Comparison of ENCODE assay signal across 9 cellular contexts in genomic region chr3:71131893-71132314, GRCh38.
DNase-seq lines count a peak whose midpoint lies in the region; ATAC-seq and TF ChIP-seq lines count a peak whose summit lies in the region.
"Had no signal": no experiment of that assay in that cellular context is flagged by ENCODE, and none has a peak within 500 bp of the region (broad histone marks: within the 10 kb centered on the region; RNA-seq: fewer than 3 reads in every experiment).

No MANE protein-coding gene starts in this region.

- no peak overlapping the region for H3K9ac ChIP-seq in endodermal cell (ENCODE audit: extremely low read depth, low read length, poor library complexity, severe bottlenecking)

- POLR2A ChIA-PET in CD4-positive, alpha-beta memory T cell (lab: Charles Lee; ENCODE audit: partially characterized antibody) = interaction anchor here (0.9 to 5.2 kb wide), 13 partner anchors 9 to 360 kb away, joined by 3 to 75 read pairs (median 6); no protein-coding TSS in a partner anchor
- POLR2A ChIA-PET in MCF 10A (lab: Yijun Ruan, JAX) = interaction anchor here (1.1 to 2.8 kb wide), 2 partner anchors 10 to 30 kb away, joined by 4 to 8 read pairs; no protein-coding TSS in a partner anchor

- no peak overlapping the region for H3K4me3 ChIP-seq in CD4-positive, alpha-beta memory T cell (ENCODE audit: low read length in 2 of 2)
- no peak overlapping the region for H3K4me3 ChIP-seq in endodermal cell (ENCODE audit: low read length)
- H3K4me3 ChIP-seq: SK-N-MC had no signal

- H3K27ac Mint-ChIP-seq in CD4-positive, alpha-beta memory T cell = peak overlapping the region; percentile 86 to 98 (median 96)
- H3K27ac Mint-ChIP-seq in endodermal cell (no peak overlapping the region), MCF 10A (ENCODE audit: low read depth, unreplicated experiment) (no peak overlapping the region)

- intact Hi-C loops in CD4-positive, alpha-beta memory T cell (cut with micrococcal nuclease) = loop anchor here (2.0 to 10.0 kb wide), 7 partner anchors 55 to 453 kb away; partner anchors contain the start of gene FOXP1
- intact Hi-C loops in MCF 10A (cut with micrococcal nuclease) = no loop called here

- no peaks in the 10 kb centered on the region for H3K27me3 ChIP-seq in CD4-positive, alpha-beta memory T cell (ENCODE audit: insufficient read depth, low read length)
- no peaks in the 10 kb centered on the region for H3K27me3 ChIP-seq in endodermal cell (ENCODE audit: control insufficient read depth, insufficient read depth, low read length, poor library complexity, severe bottlenecking)

- TF ChIP-seq CTCF in endodermal cell (conservative IDR thresholded peaks at IDR 0.05) = no peak
- no peak for TF ChIP-seq CTCF in MCF 10A (IDR thresholded peaks at IDR 0.05; ENCODE audit: unreplicated experiment)

- H3K27ac ChIP-seq in CD4-positive, alpha-beta memory T cell (ENCODE audit: low read depth, low read length) = peak overlapping the region; percentile 87
- peak overlapping the region; percentile 52 for H3K27ac ChIP-seq in endodermal cell (ENCODE audit: low read depth, low read length)

- WGBS in endodermal cell (ENCODE audit: insufficient coverage in 1 of 2, insufficient read length in 1 of 2), 2 experiments = 94% methylated on average over 5 of the region's 5 CpGs

- ATAC-seq in GM21529 (IDR thresholded peaks at IDR 0.05; ENCODE audit: unreplicated experiment) = no peak

- no peaks in the 10 kb centered on the region for H3K9me3 ChIP-seq in CD4-positive, alpha-beta memory T cell (ENCODE audit: control insufficient read depth in 1 of 2, low read length in 2 of 2)
- no peaks in the 10 kb centered on the region for H3K9me3 ChIP-seq in endodermal cell (ENCODE audit: control insufficient read depth, low read length)

- H3K4me1 ChIP-seq in CD4-positive, alpha-beta memory T cell (ENCODE audit: insufficient read depth, low read length) = peaks cover 76% of the 10 kb centered on the region
- peaks cover 17% of the 10 kb centered on the region for H3K4me1 ChIP-seq in endodermal cell (ENCODE audit: control insufficient read depth, insufficient read depth, low read length)

- peaks cover 0 to 27% of the 10 kb centered on the region in 2 donors for H3K36me3 Mint-ChIP-seq in CD4-positive, alpha-beta memory T cell
- H3K36me3 Mint-ChIP-seq in endodermal cell (ENCODE audit: low read depth) = no peaks in the 10 kb centered on the region
- H3K36me3 Mint-ChIP-seq in MCF 10A (ENCODE audit: insufficient read depth, unreplicated experiment) = no peaks in the 10 kb centered on the region

- H3K36me3 ChIP-seq in CD4-positive, alpha-beta memory T cell (ENCODE audit: insufficient read depth, low read length) = no peaks in the 10 kb centered on the region
- H3K36me3 ChIP-seq in endodermal cell (ENCODE audit: control insufficient read depth, insufficient read depth, low read length) = no peaks in the 10 kb centered on the region

- BruUV-seq in MCF 10A (replicated peaks; lab: Mats Ljungman, UMichigan) = no TSS peak

- TF ChIP-seq POLR2A in erythroblast (IDR thresholded peaks at IDR 0.05; ENCODE audit: low read length) = no peak

- DNase-seq in CD4-positive, alpha-beta memory T cell = no peak
- DNase-seq in NCI-H69 (lab: John Stamatoyannopoulos, UW) = peak; percentile 37
- DNase-seq in endodermal cell = no peak
- DNase-seq in occipital lobe (lab: John Stamatoyannopoulos, UW) = peak; percentile 13
- DNase-seq in erythroblast (lab: John Stamatoyannopoulos, UW) = no peak
- no peak for DNase-seq in NCI-H1694 treated with DMSO at 0.1 percent for 48 hours (lab: John Stamatoyannopoulos, UW)
- no peak for DNase-seq in MCF 10A (ENCODE audit: unreplicated experiment)

- peak overlapping the region; percentile 40 to 99 (median 92) for H3K4me3 Mint-ChIP-seq in CD4-positive, alpha-beta memory T cell
- no peak overlapping the region for H3K4me3 Mint-ChIP-seq in endodermal cell
- H3K4me3 Mint-ChIP-seq in MCF 10A (ENCODE audit: unreplicated experiment) = no peak overlapping the region

- no peaks in the 10 kb centered on the region for H3K27me3 Mint-ChIP-seq in CD4-positive, alpha-beta memory T cell
- no peaks in the 10 kb centered on the region for H3K27me3 Mint-ChIP-seq in endodermal cell (ENCODE audit: insufficient read depth)
- H3K27me3 Mint-ChIP-seq in MCF 10A (ENCODE audit: insufficient read depth, unreplicated experiment) = no peaks in the 10 kb centered on the region

- CTCF ChIA-PET in CD4-positive, alpha-beta memory T cell (lab: Charles Lee; ENCODE audit: partially characterized antibody) = interaction anchor here (0.5 to 1.8 kb wide), 4 partner anchors 30 to 451 kb away, joined by 3 to 6 read pairs (median 3); no protein-coding TSS in a partner anchor
- CTCF ChIA-PET in MCF 10A (lab: Yijun Ruan, JAX) = interaction anchor here (0.6 to 1.8 kb wide), 2 partner anchors 11 to 180 kb away, joined by 3 to 6 read pairs; no protein-coding TSS in a partner anchor

- H3K4me1 Mint-ChIP-seq in CD4-positive, alpha-beta memory T cell = peaks cover 40 to 97% (median 62%) of the 10 kb centered on the region in 4 donors
- peaks cover 77% of the 10 kb centered on the region for H3K4me1 Mint-ChIP-seq in endodermal cell
- H3K4me1 Mint-ChIP-seq in MCF 10A (ENCODE audit: insufficient read depth, unreplicated experiment) = peaks cover 23% of the 10 kb centered on the region

- peaks cover 0 to 3% (median 0%) of the 10 kb centered on the region in 8 donors for H3K9me3 Mint-ChIP-seq in CD4-positive, alpha-beta memory T cell
- H3K9me3 Mint-ChIP-seq in endodermal cell = no peaks in the 10 kb centered on the region
- no peaks in the 10 kb centered on the region for H3K9me3 Mint-ChIP-seq in MCF 10A (ENCODE audit: unreplicated experiment)

Comparison
In these comparisons a context has a peak if more than half of its experiments do, and no peak if none do; other contexts are left out.
1. DNase-seq: peak in NCI-H69 (single experiment) and occipital lobe (single experiment); none in CD4-positive, alpha-beta memory T cell (0 of 5), endodermal cell (single experiment), erythroblast (0 of 2), NCI-H1694 treated with DMSO at 0.1 percent for 48 hours (single experiment) and MCF 10A (single experiment).
2. H3K27ac Mint-ChIP-seq: peak in CD4-positive, alpha-beta memory T cell (7 of 7); none in endodermal cell (single experiment) and MCF 10A (single experiment).
3. H3K4me3 Mint-ChIP-seq: peak in CD4-positive, alpha-beta memory T cell (8 of 8); none in endodermal cell (single experiment) and MCF 10A (single experiment).